23 cellular contexts compared by ENCODE assay signal in the genomic region with DNA sequence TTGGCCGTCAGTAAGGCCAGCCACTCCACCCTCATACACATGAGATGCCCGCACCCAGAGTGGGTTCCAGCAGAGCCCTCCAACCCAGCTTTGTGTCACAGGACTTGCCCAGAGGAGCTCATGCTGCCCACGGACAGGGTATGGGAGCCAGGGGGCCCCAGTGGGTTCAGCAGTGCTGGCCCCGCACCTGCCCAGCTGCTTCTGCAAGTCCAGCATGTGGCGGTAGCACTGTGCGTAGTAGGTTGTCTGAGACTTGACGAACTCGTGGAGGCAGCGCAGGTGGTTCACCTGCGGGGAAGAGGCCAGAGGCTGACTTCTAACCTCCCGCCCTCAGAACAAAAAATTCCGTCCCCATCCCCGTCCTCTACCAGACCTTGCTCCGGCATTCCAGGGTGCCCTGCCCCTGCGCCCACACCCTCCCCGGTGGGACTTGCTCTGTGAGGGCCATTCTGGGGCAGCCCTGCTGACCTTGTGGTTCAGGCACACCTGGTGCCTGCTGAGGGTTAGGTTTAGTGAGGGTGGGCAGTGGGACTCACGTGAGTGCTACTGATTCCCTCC.
"Had no signal": no experiment of that assay in that cellular context is flagged by ENCODE, and none has a peak within 500 bp of the region (broad histone marks: within the 10 kb centered on the region; RNA-seq: fewer than 3 reads in every experiment).

No MANE protein-coding gene starts in this region.

- H3K27ac ChIP-seq: adrenal gland, esophagus muscularis mucosa, right lobe of liver, suprapubic skin, vagina had no signal

- H3K27me3 ChIP-seq: adrenal gland, esophagus muscularis mucosa, gastrocnemius medialis, right lobe of liver, stomach, suprapubic skin, tibial nerve, vagina had no signal

- H3K4me1 ChIP-seq: right lobe of liver had no signal

- DNase-seq: activated B cell treated with CpG ODN at 0.5 μM for 24 hours; activated CD4-positive, alpha-beta T cell treated with anti-CD3 and anti-CD28 coated beads for 36 hours; activated CD4-positive, alpha-beta T cell treated with anti-CD3 and anti-CD28 coated beads, Interleukin-2, amount 50 U/mL, for 4 hours; activated CD8-positive, alpha-beta memory T cell treated with anti-CD3 and anti-CD28 coated beads for 24 hours; activated CD8-positive, alpha-beta memory T cell treated with anti-CD3 and anti-CD28 coated beads, Interleukin-2, amount 50 U/mL, for 4 hours; activated naive CD4-positive, alpha-beta T cell; activated T-cell treated with anti-CD3 and anti-CD28 coated beads, Interleukin-2, amount 50 U/mL, for 4 hours; adrenal gland; effector memory CD8-positive, alpha-beta T cell; gastrocnemius medialis; left colon; mesendoderm; mucosa of descending colon; nephron progenitor cell; nucleus accumbens; stimulated activated CD4-positive, alpha-beta T cell treated with anti-CD3 and anti-CD28 coated beads, Interleukin-1b, Interleukin-23, amount 100 ng/mL, for 48 hours; stomach had no signal

- H3K4me3 ChIP-seq: adrenal gland, esophagus muscularis mucosa, gastrocnemius medialis, mucosa of descending colon, right lobe of liver, skin epidermis, stomach, suprapubic skin, tibial nerve, vagina had no signal

- ATAC-seq: activated CD4-positive, alpha-beta T cell treated with anti-CD3 and anti-CD28 coated beads for 36 hours; activated T-cell treated with anti-CD3 and anti-CD28 coated beads, Interleukin-2, amount 50 U/mL, for 4 hours; effector memory CD8-positive, alpha-beta T cell; gastrocnemius medialis; left colon; mucosa of descending colon; right lobe of liver had no signal

- H3K9me3 ChIP-seq: adrenal gland, esophagus muscularis mucosa, gastrocnemius medialis, mucosa of descending colon, right lobe of liver, stomach, suprapubic skin, tibial nerve, vagina had no signal
